21 cellular contexts compared by ENCODE assay signal in the genomic region with DNA sequence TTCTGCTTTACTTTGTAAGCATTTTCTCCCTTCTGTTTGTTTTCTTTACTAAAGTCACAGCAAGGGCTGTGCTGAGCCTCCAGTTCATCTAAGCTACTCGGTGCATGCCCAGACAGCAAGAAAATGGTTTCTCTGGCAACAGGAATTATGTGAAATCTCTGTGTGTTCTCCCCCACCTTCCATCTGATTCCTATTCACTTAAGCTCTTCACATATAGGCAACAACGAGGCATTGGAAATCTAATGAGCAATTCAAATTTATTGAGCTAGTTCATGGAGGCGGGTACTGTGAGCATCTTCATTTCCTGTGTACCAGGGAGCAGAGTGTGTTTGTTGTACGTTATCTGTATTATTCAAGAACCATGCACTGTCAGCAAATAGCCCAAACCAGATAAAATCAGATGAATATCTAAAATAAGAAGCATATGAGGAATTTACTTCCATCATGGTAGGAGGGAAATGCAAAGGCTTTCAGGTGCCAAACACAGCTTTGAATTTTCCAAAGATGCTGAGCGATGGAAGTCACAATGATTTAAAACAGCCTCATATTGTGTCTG.
DNase-seq lines count a peak whose midpoint lies in the region; ATAC-seq, FAIRE-seq and TF ChIP-seq lines count a peak whose summit lies in the region.
"Had no signal": no experiment of that assay in that cellular context is flagged by ENCODE, and none has a peak within 500 bp of the region (broad histone marks: within the 10 kb centered on the region; RNA-seq: fewer than 3 reads in every experiment).

No MANE protein-coding gene starts in this region.

- TF ChIP-seq CTCF in WTC11 (IDR thresholded peaks at IDR 0.05) (no peak), mesothelial cell of epicardium (IDR thresholded peaks at IDR 0.05; ENCODE audit: unreplicated experiment) (no peak), thoracic aorta (IDR thresholded peaks at IDR 0.05) (no peak), pancreas (IDR thresholded peaks at IDR 0.05) (no peak)

- no peaks in the 10 kb centered on the region for H3K27me3 Mint-ChIP-seq in WTC11 (ENCODE audit: low read depth)
- H3K27me3 Mint-ChIP-seq in mesothelial cell of epicardium (ENCODE audit: low read depth) = no peaks in the 10 kb centered on the region
- H3K27me3 Mint-ChIP-seq: CD8-positive, alpha-beta memory T cell; IgD-negative memory B cell had no signal

- intact Hi-C loops in pancreas (cut with DNase I) = no loop called here

- H3K4me3 ChIP-seq in thoracic aorta (no peak overlapping the region), pancreas (no peak overlapping the region), H7 (ENCODE audit: insufficient read depth, low read depth, low read length) (no peak overlapping the region)

- 86 to 88% methylated on average over 5 of the region's 5 CpGs for WGBS in pancreas, 2 donors

- ATAC-seq in WTC11 (no peak), thoracic aorta (ENCODE audit: insufficient number of reproducible peaks, low FRiP score, low read depth) (no peak), pancreas (no peak)
- ATAC-seq: PC-3 had no signal

- POLR2A ChIA-PET in WTC11 (lab: Charles Lee) = no interaction called here

- H3K27ac ChIP-seq in thoracic aorta (peak overlapping the region; percentile 24 to 27), pancreas (no peak overlapping the region)

- no peaks in the 10 kb centered on the region for H3K36me3 Mint-ChIP-seq in WTC11
- H3K36me3 Mint-ChIP-seq in mesothelial cell of epicardium = no peaks in the 10 kb centered on the region
- H3K36me3 Mint-ChIP-seq: CD8-positive, alpha-beta memory T cell; IgD-negative memory B cell had no signal

- DNase-seq in NCI-H748 (lab: John Stamatoyannopoulos, UW; ENCODE audit: unreplicated experiment) (peak; percentile 16), NCI-H748 treated with DMSO at 0.1 percent for 48 hours (lab: John Stamatoyannopoulos, UW) (no peak), WTC11 (ENCODE audit: low spot score) (no peak), mesothelial cell of epicardium (ENCODE audit: low spot score in 2 of 2, unreplicated experiment in 2 of 2) (no peak), thoracic aorta (ENCODE audit: low spot score) (no peak), C1 segment of cervical spinal cord (lab: John Stamatoyannopoulos, UW) (no peak), pancreas (no peak), H7 (no peak)
- DNase-seq: CD8-positive, alpha-beta memory T cell; DMS79; HCEC 1CT; Karpas-422; NCI-H146; NCI-H2081; NCI-H510A treated with DMSO at 0.1 percent for 48 hours; PC-3; RPMI8226; SHP77 treated with DMSO at 0.1 percent for 48 hours had no signal

- H3K4me3 Mint-ChIP-seq in WTC11 = no peak overlapping the region
- no peak overlapping the region for H3K4me3 Mint-ChIP-seq in mesothelial cell of epicardium
- H3K4me3 Mint-ChIP-seq: CD8-positive, alpha-beta memory T cell; IgD-negative memory B cell had no signal

- H3K4me1 ChIP-seq in thoracic aorta (ENCODE audit: control insufficient read depth in 1 of 2, low read depth in 2 of 2) = peaks cover 7 to 22% of the 10 kb centered on the region in 2 donors
- no peaks in the 10 kb centered on the region for H3K4me1 ChIP-seq in pancreas

- H3K4me1 Mint-ChIP-seq in WTC11 = peaks cover 45% of the 10 kb centered on the region
- peaks cover 10% of the 10 kb centered on the region for H3K4me1 Mint-ChIP-seq in mesothelial cell of epicardium
- H3K4me1 Mint-ChIP-seq: CD8-positive, alpha-beta memory T cell; IgD-negative memory B cell had no signal

- CTCF ChIA-PET in WTC11 (lab: Charles Lee) = no interaction called here

- H3K9me3 ChIP-seq in thoracic aorta (no peaks in the 10 kb centered on the region), pancreas (no peaks in the 10 kb centered on the region)

- H3K27ac Mint-ChIP-seq in WTC11 (peak overlapping the region; percentile 7; the same call in 1 of the 2 replicates), mesothelial cell of epicardium (peak overlapping the region; percentile 3)
- H3K27ac Mint-ChIP-seq: CD8-positive, alpha-beta memory T cell; IgD-negative memory B cell had no signal

- no peaks in the 10 kb centered on the region for H3K36me3 ChIP-seq in thoracic aorta
- H3K36me3 ChIP-seq in pancreas = no peaks in the 10 kb centered on the region
- no peaks in the 10 kb centered on the region for H3K36me3 ChIP-seq in H7 (replicated peaks; ENCODE audit: control insufficient read depth, insufficient read depth, low read length)

- H3K9me3 Mint-ChIP-seq in WTC11 = no peaks in the 10 kb centered on the region
- no peaks in the 10 kb centered on the region for H3K9me3 Mint-ChIP-seq in mesothelial cell of epicardium

- H3K27me3 ChIP-seq in thoracic aorta (replicated peaks; ENCODE audit: insufficient read depth) (no peaks in the 10 kb centered on the region), pancreas (no peaks in the 10 kb centered on the region), H7 (ENCODE audit: control insufficient read depth, insufficient read depth, low read length) (no peaks in the 10 kb centered on the region)

- no peak for FAIRE-seq in pancreas (lab: Jason Lieb, UNC)
- FAIRE-seq: A204.1, HTR-8/SVneo had no signal

TF ChIP-seq in WTC11, 78 proteins besides CTCF, POLR2A, EP300 and RAD21:
- TF ChIP-seq, protein P1, sequence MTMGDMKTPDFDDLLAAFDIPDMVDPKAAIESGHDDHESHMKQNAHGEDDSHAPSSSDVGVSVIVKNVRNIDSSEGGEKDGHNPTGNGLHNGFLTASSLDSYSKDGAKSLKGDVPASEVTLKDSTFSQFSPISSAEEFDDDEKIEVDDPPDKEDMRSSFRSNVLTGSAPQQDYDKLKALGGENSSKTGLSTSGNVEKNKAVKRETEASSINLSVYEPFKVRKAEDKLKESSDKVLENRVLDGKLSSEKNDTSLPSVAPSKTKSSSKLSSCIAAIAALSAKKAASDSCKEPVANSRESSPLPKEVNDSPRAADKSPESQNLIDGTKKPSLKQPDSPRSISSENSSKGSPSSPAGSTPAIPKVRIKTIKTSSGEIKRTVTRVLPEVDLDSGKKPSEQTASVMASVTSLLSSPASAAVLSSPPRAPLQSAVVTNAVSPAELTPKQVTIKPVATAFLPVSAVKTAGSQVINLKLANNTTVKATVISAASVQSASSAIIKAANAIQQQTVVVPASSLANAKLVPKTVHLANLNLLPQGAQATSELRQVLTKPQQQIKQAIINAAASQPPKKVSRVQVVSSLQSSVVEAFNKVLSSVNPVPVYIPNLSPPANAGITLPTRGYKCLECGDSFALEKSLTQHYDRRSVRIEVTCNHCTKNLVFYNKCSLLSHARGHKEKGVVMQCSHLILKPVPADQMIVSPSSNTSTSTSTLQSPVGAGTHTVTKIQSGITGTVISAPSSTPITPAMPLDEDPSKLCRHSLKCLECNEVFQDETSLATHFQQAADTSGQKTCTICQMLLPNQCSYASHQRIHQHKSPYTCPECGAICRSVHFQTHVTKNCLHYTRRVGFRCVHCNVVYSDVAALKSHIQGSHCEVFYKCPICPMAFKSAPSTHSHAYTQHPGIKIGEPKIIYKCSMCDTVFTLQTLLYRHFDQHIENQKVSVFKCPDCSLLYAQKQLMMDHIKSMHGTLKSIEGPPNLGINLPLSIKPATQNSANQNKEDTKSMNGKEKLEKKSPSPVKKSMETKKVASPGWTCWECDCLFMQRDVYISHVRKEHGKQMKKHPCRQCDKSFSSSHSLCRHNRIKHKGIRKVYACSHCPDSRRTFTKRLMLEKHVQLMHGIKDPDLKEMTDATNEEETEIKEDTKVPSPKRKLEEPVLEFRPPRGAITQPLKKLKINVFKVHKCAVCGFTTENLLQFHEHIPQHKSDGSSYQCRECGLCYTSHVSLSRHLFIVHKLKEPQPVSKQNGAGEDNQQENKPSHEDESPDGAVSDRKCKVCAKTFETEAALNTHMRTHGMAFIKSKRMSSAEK (CRISPR knock-in tag; IDR thresholded peaks at IDR 0.05; ENCODE audit: borderline replicate concordance) = no peak

Comparison
In these comparisons a context has a peak if more than half of its experiments do, and no peak if none do; other contexts are left out.
1. H3K27ac ChIP-seq: peak in thoracic aorta (2 of 2); none in pancreas (0 of 4).